Comparison of ENCODE assay signal across 1 cellular context in genomic region chr10:67386841-67387533, GRCh38.
A peak's percentile ranks its signal among the peaks of the same experiment; 100 is the strongest.
TF ChIP-seq lines count a peak whose summit lies in the region.

No MANE protein-coding gene starts in this region.

TF ChIP-seq in WTC11, 78 proteins besides CTCF, POLR2A, EP300 and RAD21 (continued from another document):
- TF ChIP-seq, protein P1, sequence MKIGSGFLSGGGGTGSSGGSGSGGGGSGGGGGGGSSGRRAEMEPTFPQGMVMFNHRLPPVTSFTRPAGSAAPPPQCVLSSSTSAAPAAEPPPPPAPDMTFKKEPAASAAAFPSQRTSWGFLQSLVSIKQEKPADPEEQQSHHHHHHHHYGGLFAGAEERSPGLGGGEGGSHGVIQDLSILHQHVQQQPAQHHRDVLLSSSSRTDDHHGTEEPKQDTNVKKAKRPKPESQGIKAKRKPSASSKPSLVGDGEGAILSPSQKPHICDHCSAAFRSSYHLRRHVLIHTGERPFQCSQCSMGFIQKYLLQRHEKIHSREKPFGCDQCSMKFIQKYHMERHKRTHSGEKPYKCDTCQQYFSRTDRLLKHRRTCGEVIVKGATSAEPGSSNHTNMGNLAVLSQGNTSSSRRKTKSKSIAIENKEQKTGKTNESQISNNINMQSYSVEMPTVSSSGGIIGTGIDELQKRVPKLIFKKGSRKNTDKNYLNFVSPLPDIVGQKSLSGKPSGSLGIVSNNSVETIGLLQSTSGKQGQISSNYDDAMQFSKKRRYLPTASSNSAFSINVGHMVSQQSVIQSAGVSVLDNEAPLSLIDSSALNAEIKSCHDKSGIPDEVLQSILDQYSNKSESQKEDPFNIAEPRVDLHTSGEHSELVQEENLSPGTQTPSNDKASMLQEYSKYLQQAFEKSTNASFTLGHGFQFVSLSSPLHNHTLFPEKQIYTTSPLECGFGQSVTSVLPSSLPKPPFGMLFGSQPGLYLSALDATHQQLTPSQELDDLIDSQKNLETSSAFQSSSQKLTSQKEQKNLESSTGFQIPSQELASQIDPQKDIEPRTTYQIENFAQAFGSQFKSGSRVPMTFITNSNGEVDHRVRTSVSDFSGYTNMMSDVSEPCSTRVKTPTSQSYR (CRISPR knock-in tag; IDR thresholded peaks at IDR 0.05) = peak; percentile 89; the same call in 1 of the 2 replicates
